In genomic region chr1:228014235-228014930, GRCh38 we compare ENCODE assay signal across 14 cellular contexts. TPM values are rescaled to one million over a fixed set of nuclear protein-coding genes. Genes with fewer than 3 reads are reported as not detected.
DNase-seq lines count a peak whose midpoint lies in the region; ATAC-seq, FAIRE-seq and TF ChIP-seq lines count a peak whose summit lies in the region.
"Had no signal": no experiment of that assay in that cellular context is flagged by ENCODE, and none has a peak within 500 bp of the region (broad histone marks: within the 10 kb centered on the region; RNA-seq: fewer than 3 reads in every experiment).

No MANE protein-coding gene starts in this region.

- no peaks in the 10 kb centered on the region for H3K36me3 Mint-ChIP-seq in natural killer cell treated with Interleukin-12 subunit alpha and Interleukin-12 subunit beta and Interleukin-15 and Interleukin-18, amount 100 ng/mL, for 72 hours
- no peaks in the 10 kb centered on the region for H3K36me3 Mint-ChIP-seq in natural killer cell
- H3K36me3 Mint-ChIP-seq in effector memory CD8-positive, alpha-beta T cell (ENCODE audit: insufficient read depth): no peaks in the 10 kb centered on the region
- H3K36me3 Mint-ChIP-seq: memory B cell had no signal

- ATAC-seq in natural killer cell treated with Interleukin-12 subunit alpha and Interleukin-12 subunit beta and Interleukin-15 and Interleukin-18, amount 100 ng/mL, for 72 hours: no peak
- no peak for ATAC-seq in natural killer cell
- no peak for ATAC-seq in effector memory CD8-positive, alpha-beta T cell (replicated peaks)
- ATAC-seq: body of pancreas, T-helper 17 cell had no signal

- no peak for FAIRE-seq in kidney (lab: Jason Lieb, UNC)

- H3K4me3 Mint-ChIP-seq in natural killer cell treated with Interleukin-12 subunit alpha and Interleukin-12 subunit beta and Interleukin-15 and Interleukin-18, amount 100 ng/mL, for 72 hours: no peak overlapping the region
- H3K4me3 Mint-ChIP-seq in natural killer cell: no peak overlapping the region
- no peak overlapping the region for H3K4me3 Mint-ChIP-seq in effector memory CD8-positive, alpha-beta T cell
- H3K4me3 Mint-ChIP-seq: CD4-positive, alpha-beta T cell; memory B cell; T-helper 17 cell had no signal

- H3K4me1 ChIP-seq in kidney (ENCODE audit: control insufficient read depth in 1 of 2, insufficient read depth in 1 of 2, low read depth in 1 of 2, low read length in 2 of 2): no peaks in the 10 kb centered on the region
- H3K4me1 ChIP-seq: body of pancreas had no signal

- H3K9me3 ChIP-seq in kidney (ENCODE audit: control insufficient read depth in 1 of 2, low read length in 2 of 2): no peaks in the 10 kb centered on the region
- H3K9me3 ChIP-seq: body of pancreas had no signal

- no peak overlapping the region for H3K27ac ChIP-seq in kidney (ENCODE audit: low read depth in 2 of 2, low read length in 2 of 2)
- H3K27ac ChIP-seq: body of pancreas, KMS-11 had no signal

- intact Hi-C loops in natural killer cell (cut with micrococcal nuclease) (no loop called here), kidney (cut with DNase I) (no loop called here)

- no peak overlapping the region for H3K9ac ChIP-seq in kidney (ENCODE audit: low read length in 2 of 2)
- H3K9ac ChIP-seq: KMS-11 had no signal

- H3K27ac Mint-ChIP-seq in natural killer cell treated with Interleukin-12 subunit alpha and Interleukin-12 subunit beta and Interleukin-15 and Interleukin-18, amount 100 ng/mL, for 72 hours: no peak overlapping the region
- no peak overlapping the region for H3K27ac Mint-ChIP-seq in natural killer cell
- H3K27ac Mint-ChIP-seq in effector memory CD8-positive, alpha-beta T cell: no peak overlapping the region
- H3K27ac Mint-ChIP-seq: CD4-positive, alpha-beta T cell; memory B cell; T-helper 17 cell had no signal

- H3K27me3 Mint-ChIP-seq in natural killer cell treated with Interleukin-12 subunit alpha and Interleukin-12 subunit beta and Interleukin-15 and Interleukin-18, amount 100 ng/mL, for 72 hours: peaks cover 8 to 11% of the 10 kb centered on the region in 2 donors
- peaks cover 14 to 16% of the 10 kb centered on the region in 2 donors for H3K27me3 Mint-ChIP-seq in natural killer cell (ENCODE audit: low read depth in 2 of 2)
- peaks cover 27% of the 10 kb centered on the region in 2 donors for H3K27me3 Mint-ChIP-seq in effector memory CD8-positive, alpha-beta T cell

- in situ Hi-C loops in astrocyte of the spinal cord (cut with HindIII; ENCODE audit: low sequenced_read_pairs): no loop called here

- TF ChIP-seq CTCF in natural killer cell (IDR thresholded peaks at IDR 0.05) (no peak), astrocyte of the spinal cord (IDR thresholded peaks at IDR 0.05; ENCODE audit: low read depth, low read length) (no peak), kidney (IDR thresholded peaks at IDR 0.05; ENCODE audit: borderline replicate concordance, extremely low read depth, insufficient read depth) (no peak)

- DNase-seq in natural killer cell treated with Interleukin-12 subunit alpha and Interleukin-12 subunit beta and Interleukin-15 and Interleukin-18, amount 100 ng/mL, for 72 hours (ENCODE audit: low spot score): peak; percentile 25
- no peak for DNase-seq in natural killer cell
- peak; percentile 18 for DNase-seq in astrocyte of the spinal cord (ENCODE audit: low read depth, low spot score)
- DNase-seq in kidney: peak; percentile 11
- DNase-seq in NCI-H2227 treated with DMSO at 0.1 percent for 48 hours (lab: John Stamatoyannopoulos, UW): no peak
- DNase-seq in NCI-H1930 (lab: John Stamatoyannopoulos, UW): no peak
- no peak for DNase-seq in cortex of kidney (lab: John Stamatoyannopoulos, UW)
- DNase-seq in effector memory CD8-positive, alpha-beta T cell: no peak
- DNase-seq: NCI-H524 treated with DMSO at 0.1 percent for 48 hours had no signal

- no peaks in the 10 kb centered on the region for H3K36me3 ChIP-seq in kidney (ENCODE audit: control insufficient read depth in 1 of 2, insufficient read depth in 2 of 2, low read length in 2 of 2)

- H3K9me3 Mint-ChIP-seq in natural killer cell treated with Interleukin-12 subunit alpha and Interleukin-12 subunit beta and Interleukin-15 and Interleukin-18, amount 100 ng/mL, for 72 hours: no peaks in the 10 kb centered on the region
- H3K9me3 Mint-ChIP-seq in natural killer cell: no peaks in the 10 kb centered on the region
- H3K9me3 Mint-ChIP-seq in effector memory CD8-positive, alpha-beta T cell: no peaks in the 10 kb centered on the region
- H3K9me3 Mint-ChIP-seq: CD4-positive, alpha-beta T cell; memory B cell had no signal

- no peaks in the 10 kb centered on the region for H3K4me1 Mint-ChIP-seq in natural killer cell treated with Interleukin-12 subunit alpha and Interleukin-12 subunit beta and Interleukin-15 and Interleukin-18, amount 100 ng/mL, for 72 hours (ENCODE audit: low read depth in 2 of 2)
- peaks cover 0 to 4% of the 10 kb centered on the region in 2 donors for H3K4me1 Mint-ChIP-seq in natural killer cell
- peaks cover 4 to 7% of the 10 kb centered on the region in 2 donors for H3K4me1 Mint-ChIP-seq in effector memory CD8-positive, alpha-beta T cell (ENCODE audit: low read depth in 2 of 2)

- H3K4me3 ChIP-seq in astrocyte of the spinal cord (ENCODE audit: low read depth, low read length) (no peak overlapping the region), kidney (ENCODE audit: low read length in 2 of 2) (no peak overlapping the region)
- H3K4me3 ChIP-seq: body of pancreas had no signal

RNA-seq across cellular contexts. Expression of gene WNT3A, which starts 7.6 kb away (rescaled TPM):
- total RNA-seq in natural killer cell treated with Interleukin-12 subunit alpha and Interleukin-12 subunit beta and Interleukin-15 and Interleukin-18, amount 100 ng/mL, for 72 hours: not detected
- total RNA-seq in natural killer cell (not detected), kidney (not detected)
- not detected for polyA plus RNA-seq in kidney (ENCODE audit: insufficient read depth, low read depth, low replicate concordance)
- total RNA-seq: body of pancreas, T-helper 17 cell had no signal

Comparison
In these comparisons a context has a peak if more than half of its experiments do, and no peak if none do; other contexts are left out.
1. DNase-seq: peak in natural killer cell treated with Interleukin-12 subunit alpha and Interleukin-12 subunit beta and Interleukin-15 and Interleukin-18, amount 100 ng/mL, for 72 hours (single experiment), astrocyte of the spinal cord (single experiment) and kidney (single experiment); none in natural killer cell (single experiment), NCI-H2227 treated with DMSO at 0.1 percent for 48 hours (single experiment), NCI-H1930 (0 of 2), cortex of kidney (single experiment) and effector memory CD8-positive, alpha-beta T cell (0 of 3).